ENCODE assay signal across 1 cellular context in the genomic region with DNA sequence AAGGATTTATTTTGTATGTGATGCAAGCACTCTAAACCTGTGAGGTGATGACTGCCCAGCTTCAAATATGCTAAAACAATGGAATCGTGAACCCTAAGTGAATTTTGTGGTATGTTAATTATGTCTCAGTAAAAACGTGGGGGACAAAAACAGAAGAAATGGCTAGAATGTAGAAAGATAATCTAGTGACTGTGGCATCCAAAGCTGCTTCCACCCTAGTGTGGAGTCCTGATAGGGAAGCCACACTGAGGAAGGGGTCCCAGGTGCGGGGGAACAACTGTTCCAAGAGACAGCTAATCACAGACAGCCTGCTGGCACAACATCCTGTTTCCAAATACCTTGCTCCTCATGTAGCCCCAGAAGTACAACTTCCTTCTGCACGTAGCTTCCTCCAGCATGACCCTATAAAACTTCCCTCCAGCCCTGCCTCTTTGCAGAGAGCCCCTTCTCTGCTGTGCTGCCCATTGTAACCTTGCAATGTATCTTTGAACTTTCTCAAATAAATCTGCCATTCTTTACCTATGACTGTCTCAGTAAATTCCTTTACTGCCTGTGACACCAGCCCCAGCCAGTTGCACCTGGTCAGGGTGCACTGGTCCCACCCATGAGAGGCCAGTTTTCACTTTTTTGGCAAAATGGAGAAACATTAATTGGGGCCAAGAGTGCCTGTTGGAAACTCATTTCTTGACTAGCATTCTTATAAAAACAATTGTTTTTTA.
TF ChIP-seq lines count a peak whose summit lies in the region.

No MANE protein-coding gene starts in this region.

TF ChIP-seq in H1, 55 proteins besides CTCF, POLR2A, EP300 and RAD21:
- no peak for TF ChIP-seq E2F6 (IDR thresholded peaks at IDR 0.05)
- no peak for TF ChIP-seq SAP30 (IDR thresholded peaks at IDR 0.05; ENCODE audit: insufficient read depth, insufficient replicate concordance, low read length)
- no peak for TF ChIP-seq TEAD4 (IDR thresholded peaks at IDR 0.05; ENCODE audit: low read depth, low read length)
- no peak for TF ChIP-seq TAF7 (optimal IDR thresholded peaks at IDR 0.05; ENCODE audit: borderline replicate concordance, low read depth, low read length)
- no peak for TF ChIP-seq SIN3A (conservative IDR thresholded peaks at IDR 0.05 in 1 of 2, IDR thresholded peaks at IDR 0.05 in 1 of 2; ENCODE audit: low read depth in 1 of 2, low read length in 2 of 2)
- no peak for TF ChIP-seq JUN (IDR thresholded peaks at IDR 0.05; ENCODE audit: low read depth, low read length)
